In the genomic region with DNA sequence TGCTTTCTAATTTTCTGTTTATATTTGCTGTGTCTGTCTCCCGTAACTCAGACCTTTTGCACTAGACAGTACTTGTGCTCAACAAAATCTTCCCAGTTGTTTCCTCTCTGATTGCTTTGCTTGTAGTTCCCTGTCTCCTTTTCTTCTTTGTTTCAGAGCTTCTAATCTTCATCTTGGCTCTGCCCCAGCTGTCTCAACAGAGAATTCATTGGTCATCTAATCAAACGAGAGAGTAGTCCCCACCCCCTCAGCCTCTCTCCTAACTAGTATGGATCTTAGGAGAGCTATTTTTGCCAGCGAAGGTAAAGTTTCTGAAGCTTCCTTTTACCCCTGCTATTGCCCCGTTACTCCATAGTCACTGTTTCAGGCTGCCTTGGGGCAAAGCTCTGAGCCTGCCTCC, we compare ENCODE assay signal across 34 cellular contexts. TPM values are rescaled to one million over a fixed set of nuclear protein-coding genes. Genes with fewer than 3 reads are reported as not detected.
DNase-seq lines count a peak whose midpoint lies in the region; ATAC-seq, FAIRE-seq and TF ChIP-seq lines count a peak whose summit lies in the region.
"Had no signal": no experiment of that assay in that cellular context is flagged by ENCODE, and none has a peak within 500 bp of the region (broad histone marks: within the 10 kb centered on the region; RNA-seq: fewer than 3 reads in every experiment).

No MANE protein-coding gene starts in this region.

- in situ Hi-C loops in mammary epithelial cell (cut with MboI; ENCODE audit: low sequenced_read_pairs in 2 of 2): no loop called here

- DNase-seq in left ventricle myocardium inferior: no peak
- DNase-seq in left cardiac atrium: no peak
- no peak for DNase-seq in H1 (ENCODE audit: low read depth in 1 of 2, low spot score in 2 of 2)
- no peak for DNase-seq in neural progenitor cell (ENCODE audit: low spot score)
- DNase-seq in DMS114 treated with DMSO at 0.1 percent for 48 hours (lab: John Stamatoyannopoulos, UW; ENCODE audit: unreplicated experiment): no peak
- DNase-seq in CD8-positive, alpha-beta T cell: no peak
- no peak for DNase-seq in mammary epithelial cell
- DNase-seq: activated CD4-positive, alpha-beta T cell treated with anti-CD3 and anti-CD28 coated beads, Interleukin-2, amount 10 ng/mL, durations not matched to agents 24 days and 14 days; activated gamma-delta T cell; activated naive CD8-positive, alpha-beta T cell treated with anti-CD3 and anti-CD28 coated beads, Interleukin-2, amount 10 ng/mL, durations not matched to agents 7 days and 5 days; activated T-cell treated with anti-CD3 and anti-CD28 coated beads, Interleukin-2, amount 50 U/mL, for 24 hours; AML-193; CD4-positive, CD25-positive, alpha-beta regulatory T cell; cortex of kidney; foreskin melanocyte; heart right ventricle; kidney glomerular epithelial cell; lower lobe of right lung; NCI-H2081; NCI-H2227 treated with DMSO at 0.1 percent for 48 hours; NCI-H526; ovary; stimulated activated naive CD4-positive, alpha-beta T cell; T1000; WERI-Rb-1 had no signal

- 62% methylated on average over 4 of the region's 4 CpGs; no CpG with 5 or more reads in 1 of the 2 experiments for WGBS in H1 (ENCODE audit: extremely low coverage in 1 of 2, insufficient coverage in 1 of 2, insufficient read length in 1 of 2, insufficient replicate concordance in 2 of 2, low coverage in 1 of 2, low lambda C conversion rate in 2 of 2, missing lambda C conversion rate in 1 of 2), 2 experiments
- WGBS in mammary epithelial cell (ENCODE audit: low coverage, missing lambda C conversion rate): 57% methylated on average over 4 of the region's 4 CpGs

- no peak overlapping the region for H3K4ac ChIP-seq in H1 (replicated peaks; ENCODE audit: insufficient read length, low read depth, low read length)

- no peak overlapping the region for H2AK5ac ChIP-seq in H1 (ENCODE audit: low read depth, low read length)

- TF ChIP-seq EP300 in H1 (IDR thresholded peaks at IDR 0.05; ENCODE audit: borderline replicate concordance in 1 of 2, low read depth in 2 of 2, low read length in 2 of 2): no peak

- H2BK20ac ChIP-seq in H1 (ENCODE audit: low read length): no peak overlapping the region

- H4K8ac ChIP-seq in H1 (ENCODE audit: extremely low read depth, insufficient read depth, low read length): no peak overlapping the region

- no peak overlapping the region for H3K18ac ChIP-seq in H1 (ENCODE audit: extremely low read depth, low read length)

- BruUV-seq in mammary epithelial cell (replicated peaks; lab: Mats Ljungman, UMichigan): no TSS peak

- no peaks in the 10 kb centered on the region for H3K36me3 Mint-ChIP-seq in neural progenitor cell
- no peaks in the 10 kb centered on the region for H3K36me3 Mint-ChIP-seq in CD8-positive, alpha-beta T cell
- H3K36me3 Mint-ChIP-seq: activated naive CD8-positive, alpha-beta T cell treated with anti-CD3 and anti-CD28 coated beads, Interleukin-2, amount 10 ng/mL, durations not matched to agents 7 days and 5 days; CD4-positive, CD25-positive, alpha-beta regulatory T cell; natural killer cell treated with Interleukin-12 subunit alpha and Interleukin-12 subunit beta and Interleukin-15 and Interleukin-18, amount 100 ng/mL, for 72 hours had no signal

- no peaks in the 10 kb centered on the region for H3K79me1 ChIP-seq in H1 (ENCODE audit: low read depth, low read length)

- H3K27ac ChIP-seq in left ventricle myocardium inferior (replicated peaks): peak overlapping the region; percentile 46
- no peak overlapping the region for H3K27ac ChIP-seq in H1 (ENCODE audit: low read depth, low read length)
- H3K27ac ChIP-seq in neural progenitor cell: no peak overlapping the region
- no peak overlapping the region for H3K27ac ChIP-seq in CD8-positive, alpha-beta T cell (ENCODE audit: low read depth, low read length)
- no peak overlapping the region for H3K27ac ChIP-seq in mammary epithelial cell (ENCODE audit: insufficient read depth, low read depth, low read length)
- H3K27ac ChIP-seq: ascending aorta, esophagus muscularis mucosa, lower lobe of right lung, WERI-Rb-1 had no signal

- no peak overlapping the region for H3K4me3 Mint-ChIP-seq in neural progenitor cell
- H3K4me3 Mint-ChIP-seq in CD8-positive, alpha-beta T cell: no peak overlapping the region
- H3K4me3 Mint-ChIP-seq: activated CD4-positive, alpha-beta T cell treated with anti-CD3 and anti-CD28 coated beads, Interleukin-2, amount 10 ng/mL, durations not matched to agents 24 days and 14 days; activated naive CD8-positive, alpha-beta T cell treated with anti-CD3 and anti-CD28 coated beads, Interleukin-2, amount 10 ng/mL, durations not matched to agents 7 days and 5 days; activated T-cell treated with anti-CD3 and anti-CD28 coated beads, Interleukin-2, amount 50 U/mL, for 24 hours; CD4-positive, CD25-positive, alpha-beta regulatory T cell; natural killer cell treated with Interleukin-12 subunit alpha and Interleukin-12 subunit beta and Interleukin-15 and Interleukin-18, amount 100 ng/mL, for 72 hours had no signal

- CTCF ChIA-PET in H1 (lab: Charles Lee; ENCODE audit: partially characterized antibody): interaction anchor here (0.9 to 1.2 kb wide), 3 partner anchors 12 to 178 kb away, joined by 3 read pairs; no protein-coding TSS in a partner anchor
- CTCF ChIA-PET in CD8-positive, alpha-beta T cell (lab: Charles Lee): no interaction called here
- CTCF ChIA-PET in mammary epithelial cell (lab: Charles Lee; ENCODE audit: low non-redundant PET): no interaction called here

- no peak overlapping the region for H3K27ac Mint-ChIP-seq in neural progenitor cell
- no peak overlapping the region for H3K27ac Mint-ChIP-seq in CD8-positive, alpha-beta T cell
- H3K27ac Mint-ChIP-seq: activated naive CD8-positive, alpha-beta T cell treated with anti-CD3 and anti-CD28 coated beads, Interleukin-2, amount 10 ng/mL, durations not matched to agents 7 days and 5 days; activated T-cell treated with anti-CD3 and anti-CD28 coated beads, Interleukin-2, amount 50 U/mL, for 24 hours; CD4-positive, CD25-positive, alpha-beta regulatory T cell; natural killer cell treated with Interleukin-12 subunit alpha and Interleukin-12 subunit beta and Interleukin-15 and Interleukin-18, amount 100 ng/mL, for 72 hours had no signal

- H3K56ac ChIP-seq in H1 (replicated peaks; ENCODE audit: insufficient read length, low read depth, low read length): no peak overlapping the region

- H3K9ac ChIP-seq in H1 (replicated peaks in 1 of 4; ENCODE audit: extremely low read depth in 1 of 4, low read depth in 3 of 4, low read length in 3 of 4) (no peak overlapping the region), neural progenitor cell (no peak overlapping the region), mammary epithelial cell (ENCODE audit: insufficient read depth, low read length) (no peak overlapping the region)

- ATAC-seq in left cardiac atrium: no peak
- no peak for ATAC-seq in CD8-positive, alpha-beta T cell
- ATAC-seq: lower lobe of right lung; natural killer cell treated with Interleukin-12 subunit alpha and Interleukin-12 subunit beta and Interleukin-15 and Interleukin-18, amount 100 ng/mL, for 72 hours; Panc1 had no signal

- no peak for TF ChIP-seq RAD21 in H1 (IDR thresholded peaks at IDR 0.05 in 1 of 2, conservative IDR thresholded peaks at IDR 0.05 in 1 of 2; ENCODE audit: low read depth in 2 of 2, low read length in 2 of 2)

- dilution Hi-C loops in mammary epithelial cell (cut with HindIII; ENCODE audit: low sequenced_read_pairs): no loop called here

- no peak overlapping the region for H2BK5ac ChIP-seq in H1 (ENCODE audit: low read depth, low read length)

- no peak for FAIRE-seq in H1 (lab: Jason Lieb, UNC)
- FAIRE-seq: D721Med had no signal

- no peak overlapping the region for H3K4me2 ChIP-seq in H1 (ENCODE audit: insufficient read depth in 1 of 2, low read depth in 2 of 2, low read length in 2 of 2)
- no peak overlapping the region for H3K4me2 ChIP-seq in neural progenitor cell
- no peak overlapping the region for H3K4me2 ChIP-seq in mammary epithelial cell (ENCODE audit: insufficient read depth, low read depth, low read length)
- H3K4me2 ChIP-seq: smooth muscle cell had no signal

- POLR2A ChIA-PET in H1 (lab: Charles Lee; ENCODE audit: partially characterized antibody): interaction anchor here (0.6 kb wide), 1 partner anchor 691 kb away, joined by 3 read pairs; no protein-coding TSS in a partner anchor
- POLR2A ChIA-PET in CD8-positive, alpha-beta T cell (lab: Charles Lee): no interaction called here

- H3K27me3 ChIP-seq in left ventricle myocardium inferior (ENCODE audit: low read depth) (no peaks in the 10 kb centered on the region), H1 (replicated peaks in 1 of 4; ENCODE audit: control insufficient read depth in 3 of 4, extremely low read depth in 1 of 4, insufficient read depth in 3 of 4, low read length in 3 of 4) (no peaks in the 10 kb centered on the region), neural progenitor cell (no peaks in the 10 kb centered on the region), mammary epithelial cell (ENCODE audit: insufficient read depth, low read length) (no peaks in the 10 kb centered on the region)
- H3K27me3 ChIP-seq in CD8-positive, alpha-beta T cell (ENCODE audit: insufficient read depth, low read length): no peaks in the 10 kb centered on the region
- H3K27me3 ChIP-seq: ascending aorta, esophagus muscularis mucosa, heart right ventricle, ovary had no signal

- H3K9me3 ChIP-seq in left ventricle myocardium inferior (replicated peaks) (no peaks in the 10 kb centered on the region), H1 (ENCODE audit: insufficient read depth in 2 of 2, low read depth in 1 of 2, low read length in 1 of 2) (no peaks in the 10 kb centered on the region), neural progenitor cell (ENCODE audit: low read depth) (no peaks in the 10 kb centered on the region), mammary epithelial cell (replicated peaks; ENCODE audit: insufficient read depth, low read length) (no peaks in the 10 kb centered on the region)
- H3K9me3 ChIP-seq in CD8-positive, alpha-beta T cell (ENCODE audit: low read length): no peaks in the 10 kb centered on the region
- H3K9me3 ChIP-seq: ascending aorta, esophagus muscularis mucosa, heart right ventricle, lower lobe of right lung, ovary had no signal

- no peak for TF ChIP-seq POLR2A in H1 (IDR thresholded peaks at IDR 0.05; ENCODE audit: control extremely low read depth in 1 of 2, low read depth in 2 of 2, low read length in 2 of 2)

- H3K4me1 ChIP-seq in left ventricle myocardium inferior: peaks cover 48% of the 10 kb centered on the region
- peaks cover 0 to 3% (median 2%) of the 10 kb centered on the region in 4 experiments; a peak in 3 of 7 replicates for H3K4me1 ChIP-seq in H1 (replicated peaks in 1 of 4; ENCODE audit: control insufficient read depth in 3 of 4, insufficient read depth in 4 of 4, low read length in 3 of 4)
- H3K4me1 ChIP-seq in neural progenitor cell: peaks cover 5% of the 10 kb centered on the region
- H3K4me1 ChIP-seq in CD8-positive, alpha-beta T cell (ENCODE audit: insufficient read depth, low read length): no peaks in the 10 kb centered on the region
- peaks cover 8% of the 10 kb centered on the region for H3K4me1 ChIP-seq in mammary epithelial cell (ENCODE audit: insufficient read depth, low read length)
- H3K4me1 ChIP-seq: lower lobe of right lung had no signal

- H3F3A ChIP-seq in neural progenitor cell (ENCODE audit: low read depth): no peaks in the 10 kb centered on the region

- no peaks in the 10 kb centered on the region for H3K79me2 ChIP-seq in H1 (ENCODE audit: control insufficient read depth in 1 of 2, insufficient read depth in 2 of 2, low read length in 2 of 2)
- no peaks in the 10 kb centered on the region for H3K79me2 ChIP-seq in neural progenitor cell (ENCODE audit: low read depth)
- H3K79me2 ChIP-seq in mammary epithelial cell (ENCODE audit: insufficient read depth, low read length): no peaks in the 10 kb centered on the region

- peak overlapping the region; percentile 61 for H2AFZ ChIP-seq in H1 (ENCODE audit: low read length)
- H2AFZ ChIP-seq in neural progenitor cell (replicated peaks): peak overlapping the region; percentile 77
- H2AFZ ChIP-seq in mammary epithelial cell (ENCODE audit: low read depth, low read length): no peak overlapping the region

- H3K4me3 ChIP-seq in left ventricle myocardium inferior (no peak overlapping the region), H1 (ENCODE audit: extremely low read depth in 1 of 4, insufficient read depth in 2 of 4, low read depth in 3 of 4, low read length in 4 of 4) (no peak overlapping the region), neural progenitor cell (no peak overlapping the region), mammary epithelial cell (replicated peaks in 1 of 3; ENCODE audit: insufficient read depth in 1 of 3, low read depth in 2 of 3, low read length in 3 of 3) (no peak overlapping the region)
- no peak overlapping the region for H3K4me3 ChIP-seq in CD8-positive, alpha-beta T cell (ENCODE audit: low read depth, low read length)
- H3K4me3 ChIP-seq: ascending aorta, esophagus muscularis mucosa, lower lobe of right lung, ovary, smooth muscle cell had no signal

- no peaks in the 10 kb centered on the region for H3K9me3 Mint-ChIP-seq in neural progenitor cell
- H3K9me3 Mint-ChIP-seq in CD8-positive, alpha-beta T cell: no peaks in the 10 kb centered on the region
- H3K9me3 Mint-ChIP-seq: activated CD4-positive, alpha-beta T cell treated with anti-CD3 and anti-CD28 coated beads, Interleukin-2, amount 10 ng/mL, durations not matched to agents 24 days and 14 days; activated naive CD8-positive, alpha-beta T cell treated with anti-CD3 and anti-CD28 coated beads, Interleukin-2, amount 10 ng/mL, durations not matched to agents 7 days and 5 days; activated T-cell treated with anti-CD3 and anti-CD28 coated beads, Interleukin-2, amount 50 U/mL, for 24 hours; CD4-positive, CD25-positive, alpha-beta regulatory T cell; natural killer cell treated with Interleukin-12 subunit alpha and Interleukin-12 subunit beta and Interleukin-15 and Interleukin-18, amount 100 ng/mL, for 72 hours had no signal

- no peak overlapping the region for H3K23ac ChIP-seq in H1 (ENCODE audit: insufficient read length)

- no peak for TF ChIP-seq CTCF in left ventricle myocardium inferior (IDR thresholded peaks at IDR 0.05; ENCODE audit: borderline replicate concordance)
- TF ChIP-seq CTCF in H1 (IDR thresholded peaks at IDR 0.05; ENCODE audit: control extremely low read depth in 1 of 3, insufficient read depth in 1 of 3, low read depth in 1 of 3, low read length in 3 of 3): no peak
- TF ChIP-seq CTCF in neural progenitor cell (IDR thresholded peaks at IDR 0.05): no peak
- no peak for TF ChIP-seq CTCF in CD8-positive, alpha-beta T cell (IDR thresholded peaks at IDR 0.05)
- no peak for TF ChIP-seq CTCF in mammary epithelial cell (conservative IDR thresholded peaks at IDR 0.05 in 1 of 2, IDR thresholded peaks at IDR 0.05 in 1 of 2; ENCODE audit: extremely low read depth in 1 of 2, insufficient read depth in 1 of 2, low read depth in 1 of 2, low read length in 2 of 2)

- no peak overlapping the region for H2BK12ac ChIP-seq in H1 (ENCODE audit: low read depth, low read length)

- H4K20me1 ChIP-seq in H1 (replicated peaks in 1 of 2; ENCODE audit: control insufficient read depth in 1 of 2, insufficient read depth in 2 of 2, low read length in 2 of 2): no peaks in the 10 kb centered on the region
- no peaks in the 10 kb centered on the region for H4K20me1 ChIP-seq in neural progenitor cell (ENCODE audit: low read depth)
- H4K20me1 ChIP-seq in mammary epithelial cell (ENCODE audit: insufficient read depth, low read length): no peaks in the 10 kb centered on the region

- H3K23me2 ChIP-seq in H1 (ENCODE audit: low read depth, low read length): no peaks in the 10 kb centered on the region; the same call in 1 of the 2 replicates

- H3K36me3 ChIP-seq in left ventricle myocardium inferior (no peaks in the 10 kb centered on the region), H1 (ENCODE audit: control insufficient read depth in 2 of 4, insufficient read depth in 4 of 4, low read length in 3 of 4) (no peaks in the 10 kb centered on the region), neural progenitor cell (no peaks in the 10 kb centered on the region), mammary epithelial cell (ENCODE audit: insufficient read depth, low read length) (no peaks in the 10 kb centered on the region)
- no peaks in the 10 kb centered on the region for H3K36me3 ChIP-seq in CD8-positive, alpha-beta T cell (ENCODE audit: insufficient read depth, low read length)
- H3K36me3 ChIP-seq: ascending aorta, esophagus muscularis mucosa, heart right ventricle, lower lobe of right lung, ovary, WERI-Rb-1 had no signal

- H2BK15ac ChIP-seq in H1 (ENCODE audit: low read length): no peak overlapping the region

- H4K5ac ChIP-seq in H1 (ENCODE audit: insufficient read length, low read depth, low read length): no peak overlapping the region

- no peak overlapping the region for H3K14ac ChIP-seq in H1 (ENCODE audit: insufficient read length)

- H2BK120ac ChIP-seq in H1 (replicated peaks; ENCODE audit: low read depth, low read length): no peak overlapping the region

- H3K4me1 Mint-ChIP-seq in neural progenitor cell: peaks cover 14% of the 10 kb centered on the region
- H3K4me1 Mint-ChIP-seq in CD8-positive, alpha-beta T cell (ENCODE audit: low read depth): no peaks in the 10 kb centered on the region

- no peak overlapping the region for H4K91ac ChIP-seq in H1 (replicated peaks; ENCODE audit: insufficient read length, low read length)

- H3K27me3 Mint-ChIP-seq in neural progenitor cell (ENCODE audit: insufficient read depth, low read depth): peaks cover 4% of the 10 kb centered on the region
- H3K27me3 Mint-ChIP-seq in CD8-positive, alpha-beta T cell (ENCODE audit: low read depth): peaks cover 10% of the 10 kb centered on the region
- H3K27me3 Mint-ChIP-seq: activated CD4-positive, alpha-beta T cell treated with anti-CD3 and anti-CD28 coated beads, Interleukin-2, amount 10 ng/mL, durations not matched to agents 24 days and 14 days had no signal

- intact Hi-C loops in left ventricle myocardium inferior (cut with micrococcal nuclease) (no loop called here), left cardiac atrium (cut with DNase I) (no loop called here), mammary epithelial cell (cut with micrococcal nuclease) (no loop called here)
- intact Hi-C loops in CD8-positive, alpha-beta T cell (cut with DNase I, micrococcal nuclease): no loop called here

RNA-seq across cellular contexts. Expression of gene SLC26A4, which starts 32.8 kb away (rescaled TPM):
- total RNA-seq in left ventricle myocardium inferior: 0.41 TPM
- total RNA-seq in left cardiac atrium: under 1 TPM; 0.58 to 0.74 TPM
- 0.35 TPM in 1 of 2 replicates, not detected in the other for total RNA-seq in H1 (2021; fragmentation: NEBNext Ultra II Directional; extraction: Animal tissue kit (Norgen Biotek cat#: 25700))
- polyA plus RNA-seq in H1 (2011; rRNA removed): 0.11 TPM in 1 of 2 replicates, not detected in the other
- polyA plus RNA-seq in H1 (2011; cell fraction: cytosol; rRNA removed): not detected
- not detected for polyA plus RNA-seq in H1 (2011; cell fraction: nucleus; rRNA removed)
- 0.03 TPM in 1 of 4 replicates, not detected in the others for polyA plus RNA-seq in H1 (2012, experiment 1 of 2)
- polyA plus RNA-seq in H1 (2012, experiment 2 of 2): not detected
- polyA plus RNA-seq in H1 (2013, experiment 1 of 2): 0.04 TPM
- 0.13 TPM for polyA plus RNA-seq in H1 (2013, experiment 2 of 2)
- 0.20 and 0.44 TPM in 2 replicates for polyA minus RNA-seq in H1 (2011; rRNA and poly(A)+ RNA removed)
- not detected for polyA minus RNA-seq in H1 (2011; cell fraction: cytosol; rRNA and poly(A)+ RNA removed)
- polyA minus RNA-seq in H1 (2011; cell fraction: nucleus; rRNA and poly(A)+ RNA removed): 0.10 TPM
- 0.02 TPM in 1 of 2 replicates, not detected in the other for total RNA-seq in neural progenitor cell (ENCODE audit: low replicate concordance)
- total RNA-seq in CD8-positive, alpha-beta T cell: under 1 TPM in 1 of 2 experiments, not detected in 1; 0.08 TPM
- total RNA-seq in mammary epithelial cell: under 1 TPM in 1 of 2 donors, not detected in 1; 0.17 TPM
- 0.07 TPM for polyA plus RNA-seq in mammary epithelial cell
- not detected for polyA minus RNA-seq in mammary epithelial cell
- total RNA-seq: A673, HT-29, mononuclear cell had no signal

RNA-seq across cellular contexts. Expression of gene CBLL1, which starts 50.5 kb away (rescaled TPM):
- total RNA-seq in left ventricle myocardium inferior: 21.6 TPM
- total RNA-seq in left cardiac atrium: 10 to 100 TPM; 17.8 to 21.2 TPM
- total RNA-seq in H1 (2021; fragmentation: NEBNext Ultra II Directional; extraction: Animal tissue kit (Norgen Biotek cat#: 25700)): 31.9 and 34.0 TPM in 2 replicates
- polyA plus RNA-seq in H1 (2011; rRNA removed): 23.5 and 27.0 TPM in 2 replicates
- 12.7 TPM for polyA plus RNA-seq in H1 (2011; cell fraction: cytosol; rRNA removed)
- 18.9 TPM for polyA plus RNA-seq in H1 (2011; cell fraction: nucleus; rRNA removed)
- 26.9 to 45.9 TPM (median 32.1 TPM) in 4 replicates for polyA plus RNA-seq in H1 (2012, experiment 1 of 2)
- polyA plus RNA-seq in H1 (2012, experiment 2 of 2): 10.7 TPM
- polyA plus RNA-seq in H1 (2013, experiment 1 of 2): 31.4 TPM
- polyA plus RNA-seq in H1 (2013, experiment 2 of 2): 32.0 TPM
- polyA minus RNA-seq in H1 (2011; rRNA and poly(A)+ RNA removed): 25.4 and 28.5 TPM in 2 replicates
- 30.8 TPM for polyA minus RNA-seq in H1 (2011; cell fraction: cytosol; rRNA and poly(A)+ RNA removed)
- 38.6 TPM for polyA minus RNA-seq in H1 (2011; cell fraction: nucleus; rRNA and poly(A)+ RNA removed)
- total RNA-seq in neural progenitor cell (ENCODE audit: low replicate concordance): 40.6 and 58.0 TPM in 2 replicates
- total RNA-seq in CD8-positive, alpha-beta T cell: 10 to 100 TPM; 68.5 to 71.6 TPM
- total RNA-seq in mammary epithelial cell: 10 to 100 TPM; 26.9 to 37.8 TPM
- 17.9 TPM for polyA plus RNA-seq in mammary epithelial cell
- 22.7 TPM for polyA minus RNA-seq in mammary epithelial cell
